28 cellular contexts compared by ENCODE assay signal in genomic region chr6:52746213-52746612, GRCh38. TPM values are rescaled to one million over a fixed set of nuclear protein-coding genes. Genes with fewer than 3 reads are reported as not detected.
DNase-seq lines count a peak whose midpoint lies in the region; ATAC-seq, FAIRE-seq and TF ChIP-seq lines count a peak whose summit lies in the region.
"Had no signal": no experiment of that assay in that cellular context is flagged by ENCODE, and none has a peak within 500 bp of the region (broad histone marks: within the 10 kb centered on the region; RNA-seq: fewer than 3 reads in every experiment).

No MANE protein-coding gene starts in this region.

- TF ChIP-seq POLR2A in breast epithelium (IDR thresholded peaks at IDR 0.05) (no peak), right lobe of liver (IDR thresholded peaks at IDR 0.05) (no peak), testis (IDR thresholded peaks at IDR 0.05) (no peak)

- no TSS peak for BruUV-seq in mammary epithelial cell (replicated peaks; lab: Mats Ljungman, UMichigan)

- H3K4me1 ChIP-seq in breast epithelium: no peaks in the 10 kb centered on the region
- H3K4me1 ChIP-seq in mammary epithelial cell (ENCODE audit: insufficient read depth, low read length): no peaks in the 10 kb centered on the region
- peaks cover 9% of the 10 kb centered on the region for H3K4me1 ChIP-seq in astrocyte (ENCODE audit: insufficient read depth, low read length)
- H3K4me1 ChIP-seq in right lobe of liver: peaks cover 0 to 56% (median 17%) of the 10 kb centered on the region in 4 donors
- peaks cover 16% of the 10 kb centered on the region for H3K4me1 ChIP-seq in testis

- dilution Hi-C loops in mammary epithelial cell (cut with HindIII; ENCODE audit: low sequenced_read_pairs): no loop called here

- CTCF ChIA-PET in mammary epithelial cell (lab: Charles Lee; ENCODE audit: low non-redundant PET): no interaction called here

- H4K20me1 ChIP-seq in mammary epithelial cell (ENCODE audit: insufficient read depth, low read length) (no peaks in the 10 kb centered on the region), astrocyte (ENCODE audit: insufficient read depth, low read length) (no peaks in the 10 kb centered on the region)

- DNase-seq in breast epithelium (ENCODE audit: low spot score in 2 of 2): no peak
- DNase-seq in mammary epithelial cell: no peak
- peak; percentile 23 for DNase-seq in astrocyte (ENCODE audit: low read depth)
- DNase-seq in right lobe of liver: no peak
- DNase-seq in testis: peak; percentile 56
- no peak for DNase-seq in activated T-helper 2 cell treated with anti-CD3 and anti-CD28 coated beads, Interferon-gamma antibody, Interleukin-2, Interleukin-4, amounts not matched to agents 10 μg/mL and 5 μg/mL and 100 μg/mL, durations not matched to agents 14 hours and 24 hours and 36 hours (ENCODE audit: low spot score)
- DNase-seq in stimulated activated CD4-positive, alpha-beta T cell treated with anti-CD3 and anti-CD28 coated beads, Interleukin-1b, Interleukin-23, amount 100 ng/mL, for 48 hours: no peak
- DNase-seq: AML-193; C1 segment of cervical spinal cord; CD8-positive, alpha-beta T cell; GOT3; MV-4-11; NCI-H1694; NCI-H2081; NCI-H2171; NCI-H345; NCI-H524; NCI-H774; NK-92 treated with Interleukin-12 subunit alpha and Interleukin-12 subunit beta, amount 100 ng/mL, for 24 hours had no signal

- intact Hi-C loops in breast epithelium (cut with DNase I; ENCODE audit: low total_unique reads): no loop called here
- intact Hi-C loops in mammary epithelial cell (cut with micrococcal nuclease): no loop called here
- intact Hi-C loops in right lobe of liver (cut with DNase I): no loop called here
- intact Hi-C loops in testis (cut with DNase I; ENCODE audit: low total_unique reads): no loop called here
- intact Hi-C loops in activated T-helper 2 cell treated with anti-CD3 and anti-CD28 coated beads, Interferon-gamma antibody, Interleukin-2, Interleukin-4, amounts not matched to agents 10 μg/mL and 5 μg/mL and 100 μg/mL, durations not matched to agents 14 hours and 24 hours and 36 hours (cut with micrococcal nuclease): no loop called here

- peak in 3 of 4 donors; percentile 7 to 56 (median 53) for ATAC-seq in right lobe of liver
- no peak for ATAC-seq in GM19467 (IDR thresholded peaks at IDR 0.05; ENCODE audit: unreplicated experiment)
- ATAC-seq: CD8-positive, alpha-beta T cell; HCT116; Panc1 had no signal

- TF ChIP-seq CTCF in breast epithelium (IDR thresholded peaks at IDR 0.05) (no peak), mammary epithelial cell (conservative IDR thresholded peaks at IDR 0.05 in 1 of 2, IDR thresholded peaks at IDR 0.05 in 1 of 2; ENCODE audit: extremely low read depth in 1 of 2, insufficient read depth in 1 of 2, low read depth in 1 of 2, low read length in 2 of 2) (no peak), astrocyte (IDR thresholded peaks at IDR 0.05; ENCODE audit: insufficient read depth, low read depth, low read length) (no peak), right lobe of liver (IDR thresholded peaks at IDR 0.05) (no peak), testis (IDR thresholded peaks at IDR 0.05) (no peak)

- H2AFZ ChIP-seq in mammary epithelial cell (ENCODE audit: low read depth, low read length) (no peak overlapping the region), astrocyte (ENCODE audit: low read depth, low read length) (no peak overlapping the region)

- H3K27ac ChIP-seq in breast epithelium (peak overlapping the region; percentile 75 to 78), mammary epithelial cell (ENCODE audit: insufficient read depth, low read depth, low read length) (no peak overlapping the region), astrocyte (ENCODE audit: low read depth, low read length) (no peak overlapping the region), right lobe of liver (peak overlapping the region in 2 of 3 donors; percentile 6 to 81), testis (peak overlapping the region; percentile 26 to 70)

- in situ Hi-C loops in mammary epithelial cell (cut with MboI; ENCODE audit: low sequenced_read_pairs in 2 of 2): no loop called here

- H3K9ac ChIP-seq in mammary epithelial cell (ENCODE audit: insufficient read depth, low read length) (no peak overlapping the region), astrocyte (ENCODE audit: low read length) (no peak overlapping the region)

- 38% methylated on average over 4 of the region's 4 CpGs for WGBS in mammary epithelial cell (ENCODE audit: low coverage, missing lambda C conversion rate)
- 16% methylated on average over 4 of the region's 4 CpGs for WGBS in right lobe of liver (ENCODE audit: insufficient coverage, low coverage, low lambda C conversion rate, missing lambda C conversion rate)
- 41 to 54% methylated on average over 4 of the region's 4 CpGs for WGBS in testis, 2 donors

- H3K36me3 ChIP-seq in breast epithelium: no peaks in the 10 kb centered on the region
- no peaks in the 10 kb centered on the region for H3K36me3 ChIP-seq in mammary epithelial cell (ENCODE audit: insufficient read depth, low read length)
- no peaks in the 10 kb centered on the region for H3K36me3 ChIP-seq in astrocyte (ENCODE audit: insufficient read depth, low read length)
- peaks cover 0 to 7% (median 0%) of the 10 kb centered on the region in 4 donors for H3K36me3 ChIP-seq in right lobe of liver
- no peaks in the 10 kb centered on the region for H3K36me3 ChIP-seq in testis (ENCODE audit: low read depth, missing control alignments)

- peak; percentile 23 for FAIRE-seq in astrocyte (lab: Jason Lieb, UNC)
- FAIRE-seq: G401.6, GM12892 had no signal

- H3K9me3 Mint-ChIP-seq in astrocyte (ENCODE audit: unreplicated experiment): peaks cover 6% of the 10 kb centered on the region
- no peaks in the 10 kb centered on the region for H3K9me3 Mint-ChIP-seq in activated T-helper 2 cell treated with anti-CD3 and anti-CD28 coated beads, Interferon-gamma antibody, Interleukin-2, Interleukin-4, amounts not matched to agents 10 μg/mL and 5 μg/mL and 100 μg/mL, durations not matched to agents 14 hours and 24 hours and 36 hours
- H3K9me3 Mint-ChIP-seq: CD8-positive, alpha-beta T cell had no signal

- H3K27ac Mint-ChIP-seq in astrocyte (ENCODE audit: unreplicated experiment): peak overlapping the region; percentile 58
- H3K27ac Mint-ChIP-seq in activated T-helper 2 cell treated with anti-CD3 and anti-CD28 coated beads, Interferon-gamma antibody, Interleukin-2, Interleukin-4, amounts not matched to agents 10 μg/mL and 5 μg/mL and 100 μg/mL, durations not matched to agents 14 hours and 24 hours and 36 hours: no peak overlapping the region
- H3K27ac Mint-ChIP-seq: CD8-positive, alpha-beta T cell had no signal

- H3K4me2 ChIP-seq in mammary epithelial cell (ENCODE audit: insufficient read depth, low read depth, low read length) (no peak overlapping the region), astrocyte (ENCODE audit: low read length) (no peak overlapping the region)

- no peaks in the 10 kb centered on the region for H3K36me3 Mint-ChIP-seq in astrocyte (ENCODE audit: low read depth, unreplicated experiment)
- no peaks in the 10 kb centered on the region for H3K36me3 Mint-ChIP-seq in activated T-helper 2 cell treated with anti-CD3 and anti-CD28 coated beads, Interferon-gamma antibody, Interleukin-2, Interleukin-4, amounts not matched to agents 10 μg/mL and 5 μg/mL and 100 μg/mL, durations not matched to agents 14 hours and 24 hours and 36 hours (ENCODE audit: low read depth)
- H3K36me3 Mint-ChIP-seq: CD8-positive, alpha-beta T cell had no signal

- H3K27me3 ChIP-seq in breast epithelium (no peaks in the 10 kb centered on the region), mammary epithelial cell (ENCODE audit: insufficient read depth, low read length) (peaks cover 1% of the 10 kb centered on the region), astrocyte (ENCODE audit: insufficient read depth, low read length) (peaks cover 2% of the 10 kb centered on the region), right lobe of liver (no peaks in the 10 kb centered on the region), testis (no peaks in the 10 kb centered on the region)

- H3K9me3 ChIP-seq in breast epithelium (peaks cover 0 to 5% of the 10 kb centered on the region in 2 donors), mammary epithelial cell (replicated peaks; ENCODE audit: insufficient read depth, low read length) (peaks cover 3% of the 10 kb centered on the region), astrocyte (ENCODE audit: insufficient read depth, low read depth, low read length) (no peaks in the 10 kb centered on the region), right lobe of liver (no peaks in the 10 kb centered on the region), testis (no peaks in the 10 kb centered on the region)

- peaks cover 27% of the 10 kb centered on the region for H3K4me1 Mint-ChIP-seq in astrocyte (ENCODE audit: low read depth, unreplicated experiment)
- H3K4me1 Mint-ChIP-seq in activated T-helper 2 cell treated with anti-CD3 and anti-CD28 coated beads, Interferon-gamma antibody, Interleukin-2, Interleukin-4, amounts not matched to agents 10 μg/mL and 5 μg/mL and 100 μg/mL, durations not matched to agents 14 hours and 24 hours and 36 hours (ENCODE audit: low read depth): peaks cover 4% of the 10 kb centered on the region

- H3K79me2 ChIP-seq in mammary epithelial cell (ENCODE audit: insufficient read depth, low read length) (no peaks in the 10 kb centered on the region), astrocyte (ENCODE audit: insufficient read depth, low read length) (no peaks in the 10 kb centered on the region)

- H3K4me3 ChIP-seq in breast epithelium (no peak overlapping the region), mammary epithelial cell (replicated peaks in 1 of 3; ENCODE audit: insufficient read depth in 1 of 3, low read depth in 2 of 3, low read length in 3 of 3) (no peak overlapping the region), astrocyte (ENCODE audit: insufficient read depth, low read depth, low read length) (no peak overlapping the region), right lobe of liver (peak overlapping the region in 1 of 3 donors; percentile 15), testis (no peak overlapping the region)

- peaks cover 2% of the 10 kb centered on the region for H3K27me3 Mint-ChIP-seq in astrocyte (ENCODE audit: low read depth, unreplicated experiment)
- H3K27me3 Mint-ChIP-seq in activated T-helper 2 cell treated with anti-CD3 and anti-CD28 coated beads, Interferon-gamma antibody, Interleukin-2, Interleukin-4, amounts not matched to agents 10 μg/mL and 5 μg/mL and 100 μg/mL, durations not matched to agents 14 hours and 24 hours and 36 hours (ENCODE audit: low read depth): peaks cover 6% of the 10 kb centered on the region

- H3K4me3 Mint-ChIP-seq in astrocyte (ENCODE audit: unreplicated experiment): no peak overlapping the region
- no peak overlapping the region for H3K4me3 Mint-ChIP-seq in activated T-helper 2 cell treated with anti-CD3 and anti-CD28 coated beads, Interferon-gamma antibody, Interleukin-2, Interleukin-4, amounts not matched to agents 10 μg/mL and 5 μg/mL and 100 μg/mL, durations not matched to agents 14 hours and 24 hours and 36 hours (ENCODE audit: low read depth)
- H3K4me3 Mint-ChIP-seq: CD8-positive, alpha-beta T cell had no signal

RNA-seq across cellular contexts. Expression of gene GSTA2, which starts 17.1 kb away (rescaled TPM):
- total RNA-seq in breast epithelium (not detected), mammary epithelial cell (under 1 TPM in 1 of 2 donors, not detected in 1; 0.50 TPM), astrocyte (not detected in 2 replicates), right lobe of liver (100 to 1,000 TPM in 1 of 6 experiments, 10 to 100 TPM in 3, 1 to 10 TPM in 2; 7.6 to 177 (median 54.4) TPM), testis (10 to 100 TPM; 85.9 to 89.9 TPM)
- polyA plus RNA-seq in mammary epithelial cell (not detected), testis (ENCODE audit: insufficient read depth, low read depth, low replicate concordance) (65.4 TPM)
- polyA minus RNA-seq in mammary epithelial cell: not detected
- not detected in 2 replicates for total RNA-seq in activated T-helper 2 cell treated with anti-CD3 and anti-CD28 coated beads, Interferon-gamma antibody, Interleukin-2, Interleukin-4, amounts not matched to agents 10 μg/mL and 5 μg/mL and 100 μg/mL, durations not matched to agents 14 hours and 24 hours and 36 hours
- total RNA-seq: A172; CD8-positive, alpha-beta T cell; Daoy; HT1080 had no signal
- polyA plus RNA-seq: AG04450 had no signal

RNA-seq across cellular contexts. Expression of gene GSTA1, which starts 57.4 kb away (rescaled TPM):
- total RNA-seq in breast epithelium: 1 to 10 TPM in 1 of 3 donors, under 1 TPM in 1, not detected in 1; 0.88 to 2.0 TPM
- under 1 TPM in 1 of 2 donors, not detected in 1; 0.83 TPM for total RNA-seq in mammary epithelial cell
- polyA plus RNA-seq in mammary epithelial cell: not detected
- polyA minus RNA-seq in mammary epithelial cell: not detected
- 0.38 and 0.39 TPM in 2 replicates for total RNA-seq in astrocyte
- 1,000 to 10,000 TPM in 1 of 6 experiments, 100 to 1,000 TPM in 3, 10 to 100 TPM in 2; 16.1 to 2,332 (median 522) TPM for total RNA-seq in right lobe of liver
- total RNA-seq in testis: 100 to 1,000 TPM; 307 to 349 TPM
- 577 TPM for polyA plus RNA-seq in testis (ENCODE audit: insufficient read depth, low read depth, low replicate concordance)
- not detected in 2 replicates for total RNA-seq in activated T-helper 2 cell treated with anti-CD3 and anti-CD28 coated beads, Interferon-gamma antibody, Interleukin-2, Interleukin-4, amounts not matched to agents 10 μg/mL and 5 μg/mL and 100 μg/mL, durations not matched to agents 14 hours and 24 hours and 36 hours
- total RNA-seq: A172; CD8-positive, alpha-beta T cell; Daoy; HT1080 had no signal
- polyA plus RNA-seq: AG04450 had no signal

Comparison
In these comparisons a context has a peak if more than half of its experiments do, and no peak if none do; other contexts are left out.
1. H3K27ac ChIP-seq: peak in breast epithelium (2 of 2), right lobe of liver (2 of 3) and testis (2 of 2); none in mammary epithelial cell (single experiment) and astrocyte (single experiment).
2. DNase-seq: peak in astrocyte (single experiment) and testis (single experiment); none in breast epithelium (0 of 2), mammary epithelial cell (single experiment), right lobe of liver (0 of 3), activated T-helper 2 cell treated with anti-CD3 and anti-CD28 coated beads, Interferon-gamma antibody, Interleukin-2, Interleukin-4, amounts not matched to agents 10 μg/mL and 5 μg/mL and 100 μg/mL, durations not matched to agents 14 hours and 24 hours and 36 hours (single experiment) and stimulated activated CD4-positive, alpha-beta T cell treated with anti-CD3 and anti-CD28 coated beads, Interleukin-1b, Interleukin-23, amount 100 ng/mL, for 48 hours (single experiment).
3. RNA of gene GSTA1, which starts 57.4 kb away (total RNA-seq): 16.1 to 2,332 TPM in right lobe of liver and 307 to 349 TPM in testis; 0.88 to 2.0 TPM in breast epithelium, 0.83 TPM in mammary epithelial cell, 0.38 to 0.39 TPM in astrocyte and not detected in activated T-helper 2 cell treated with anti-CD3 and anti-CD28 coated beads, Interferon-gamma antibody, Interleukin-2, Interleukin-4, amounts not matched to agents 10 μg/mL and 5 μg/mL and 100 μg/mL, durations not matched to agents 14 hours and 24 hours and 36 hours; every median in the first group is over 4 times any median in the second.